Comparison of ENCODE assay signal across 34 cellular contexts in the genomic region with DNA sequence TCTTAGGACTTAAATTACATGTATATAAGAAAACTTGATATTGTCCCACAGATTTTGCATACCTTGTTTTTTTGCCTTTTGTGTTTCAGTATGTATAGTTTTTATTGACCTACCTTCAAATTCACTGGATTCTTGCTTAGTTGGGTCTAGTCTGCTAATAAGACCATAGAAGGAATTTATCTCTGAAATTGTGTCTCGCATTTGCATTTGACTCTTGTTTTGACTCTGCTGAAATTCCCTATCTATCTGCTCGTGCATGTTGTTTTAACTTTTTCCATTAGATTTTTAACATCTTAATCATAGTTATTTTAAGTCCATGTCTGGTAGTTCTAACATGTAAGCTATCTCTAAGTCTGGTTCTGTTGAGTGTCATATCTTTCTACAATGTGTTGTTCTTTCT.
"Had no signal": no experiment of that assay in that cellular context is flagged by ENCODE, and none has a peak within 500 bp of the region (broad histone marks: within the 10 kb centered on the region; RNA-seq: fewer than 3 reads in every experiment).

No MANE protein-coding gene starts in this region.

- H3K36me3 ChIP-seq: adrenal gland, esophagus squamous epithelium, gastroesophageal sphincter, heart right ventricle had no signal

- H3K27ac Mint-ChIP-seq: activated CD4-positive, alpha-beta memory T cell treated with anti-CD3 and anti-CD28 coated beads for 36 hours; activated CD4-positive, alpha-beta T cell treated with anti-CD3 and anti-CD28 coated beads for 36 hours; activated CD4-positive, alpha-beta T cell treated with anti-CD3 and anti-CD28 coated beads, Interleukin-2, amount 10 ng/mL, durations not matched to agents 24 days and 14 days; activated CD8-positive, alpha-beta memory T cell treated with anti-CD3 and anti-CD28 coated beads, Interleukin-2, amount 10 ng/mL, durations not matched to agents 7 days and 5 days; activated CD8-positive, alpha-beta T cell treated with anti-CD3 and anti-CD28 coated beads, Interleukin-2, amount 10 ng/mL, durations not matched to agents 7 days and 5 days; activated naive CD4-positive, alpha-beta T cell treated with anti-CD3 and anti-CD28 coated beads for 36 hours; activated naive CD4-positive, alpha-beta T cell treated with anti-CD3 and anti-CD28 coated beads, Interleukin-2, amount 50 U/mL, for 24 hours; activated naive CD8-positive, alpha-beta T cell treated with anti-CD3 and anti-CD28 coated beads for 36 hours; activated naive CD8-positive, alpha-beta T cell treated with anti-CD3 and anti-CD28 coated beads, Interleukin-2, amount 50 U/mL, for 24 hours; activated T-helper 1 cell treated with anti-CD3 and anti-CD28 coated beads, Interleukin-12 subunit alpha, Interleukin-12 subunit beta, Interleukin-2, Interleukin-4 antibody, amounts not matched to agents 30 ng/mL and 10 ng/mL and 1 ng/mL, durations not matched to agents 14 hours and 24 hours and 36 hours; activated T-helper 2 cell treated with anti-CD3 and anti-CD28 coated beads, Interferon-gamma antibody, Interleukin-2, Interleukin-4, amounts not matched to agents 10 μg/mL and 5 μg/mL and 100 μg/mL, durations not matched to agents 14 hours and 24 hours and 36 hours; effector memory CD8-positive, alpha-beta T cell had no signal

- H3K27me3 Mint-ChIP-seq: activated CD4-positive, alpha-beta T cell treated with anti-CD3 and anti-CD28 coated beads, Interleukin-2, amount 10 ng/mL, durations not matched to agents 24 days and 14 days had no signal

- DNase-seq: activated CD4-positive, alpha-beta memory T cell treated with anti-CD3 and anti-CD28 coated beads for 36 hours; activated CD4-positive, alpha-beta T cell treated with anti-CD3 and anti-CD28 coated beads for 36 hours; activated CD4-positive, alpha-beta T cell treated with anti-CD3 and anti-CD28 coated beads, Interleukin-2, amount 10 ng/mL, durations not matched to agents 24 days and 14 days; activated CD4-positive, CD25-positive, alpha-beta regulatory T cell; activated CD4-positive, CD25-positive, alpha-beta regulatory T cell treated with anti-CD3 and anti-CD28 coated beads, Interleukin-2, amount 50 U/mL, for 72 hours; activated CD8-positive, alpha-beta memory T cell treated with anti-CD3 and anti-CD28 coated beads, Interleukin-2, amount 10 ng/mL, durations not matched to agents 7 days and 5 days; activated CD8-positive, alpha-beta memory T cell treated with anti-CD3 and anti-CD28 coated beads, Interleukin-2, amount 50 U/mL, for 4 hours; activated CD8-positive, alpha-beta T cell treated with anti-CD3 and anti-CD28 coated beads, Interleukin-2, amount 10 ng/mL, durations not matched to agents 7 days and 5 days; activated effector memory CD4-positive, alpha-beta T cell treated with anti-CD3 and anti-CD28 coated beads, Interleukin-2, amount 50 U/mL, for 16 hours; activated naive CD4-positive, alpha-beta T cell treated with anti-CD3 and anti-CD28 coated beads for 36 hours; activated naive CD8-positive, alpha-beta T cell treated with anti-CD3 and anti-CD28 coated beads for 36 hours; activated naive CD8-positive, alpha-beta T cell treated with anti-CD3 and anti-CD28 coated beads, Interleukin-2, amount 50 U/mL, for 24 hours; activated T-cell treated with anti-CD3 and anti-CD28 coated beads, Interleukin-2, amount 50 U/mL, for 1 hour; activated T-cell treated with anti-CD3 and anti-CD28 coated beads, Interleukin-2, amount 50 U/mL, for 48 hours; adrenal gland; amygdala; aorta; body of pancreas; caudate nucleus; cortex of kidney; dermis blood vessel endothelial cell; effector CD4-positive, alpha-beta T cell; effector memory CD8-positive, alpha-beta T cell; esophagus squamous epithelium; foreskin melanocyte; heart right ventricle had no signal

- H3K27ac ChIP-seq: adrenal gland, body of pancreas, epithelial cell of prostate, esophagus squamous epithelium, gastroesophageal sphincter, heart right ventricle, hepatocyte had no signal

- H3K9me3 Mint-ChIP-seq: activated CD4-positive, alpha-beta memory T cell treated with anti-CD3 and anti-CD28 coated beads for 36 hours; activated CD4-positive, alpha-beta T cell treated with anti-CD3 and anti-CD28 coated beads, Interleukin-2, amount 10 ng/mL, durations not matched to agents 24 days and 14 days; activated naive CD4-positive, alpha-beta T cell treated with anti-CD3 and anti-CD28 coated beads for 36 hours; activated naive CD4-positive, alpha-beta T cell treated with anti-CD3 and anti-CD28 coated beads, Interleukin-2, amount 50 U/mL, for 24 hours; activated naive CD8-positive, alpha-beta T cell treated with anti-CD3 and anti-CD28 coated beads for 36 hours; activated naive CD8-positive, alpha-beta T cell treated with anti-CD3 and anti-CD28 coated beads, Interleukin-2, amount 50 U/mL, for 24 hours; activated T-helper 1 cell treated with anti-CD3 and anti-CD28 coated beads, Interleukin-12 subunit alpha, Interleukin-12 subunit beta, Interleukin-2, Interleukin-4 antibody, amounts not matched to agents 30 ng/mL and 10 ng/mL and 1 ng/mL, durations not matched to agents 14 hours and 24 hours and 36 hours; activated T-helper 2 cell treated with anti-CD3 and anti-CD28 coated beads, Interferon-gamma antibody, Interleukin-2, Interleukin-4, amounts not matched to agents 10 μg/mL and 5 μg/mL and 100 μg/mL, durations not matched to agents 14 hours and 24 hours and 36 hours; effector memory CD8-positive, alpha-beta T cell had no signal

- H3K4me1 Mint-ChIP-seq: activated CD4-positive, alpha-beta T cell treated with anti-CD3 and anti-CD28 coated beads for 36 hours; activated CD4-positive, alpha-beta T cell treated with anti-CD3 and anti-CD28 coated beads, Interleukin-2, amount 10 ng/mL, durations not matched to agents 24 days and 14 days; activated CD8-positive, alpha-beta memory T cell treated with anti-CD3 and anti-CD28 coated beads, Interleukin-2, amount 10 ng/mL, durations not matched to agents 7 days and 5 days; activated naive CD4-positive, alpha-beta T cell treated with anti-CD3 and anti-CD28 coated beads, Interleukin-2, amount 50 U/mL, for 24 hours; activated naive CD8-positive, alpha-beta T cell treated with anti-CD3 and anti-CD28 coated beads for 36 hours; activated naive CD8-positive, alpha-beta T cell treated with anti-CD3 and anti-CD28 coated beads, Interleukin-2, amount 50 U/mL, for 24 hours had no signal

- H3K27me3 ChIP-seq: adrenal gland, body of pancreas, esophagus squamous epithelium, gastroesophageal sphincter, heart right ventricle, hepatocyte had no signal

- ATAC-seq: activated CD4-positive, alpha-beta T cell treated with anti-CD3 and anti-CD28 coated beads for 36 hours; activated CD8-positive, alpha-beta memory T cell treated with anti-CD3 and anti-CD28 coated beads, Interleukin-2, amount 10 ng/mL, durations not matched to agents 7 days and 5 days; activated CD8-positive, alpha-beta T cell treated with anti-CD3 and anti-CD28 coated beads, Interleukin-2, amount 10 ng/mL, durations not matched to agents 7 days and 5 days; activated naive CD8-positive, alpha-beta T cell treated with anti-CD3 and anti-CD28 coated beads, Interleukin-2, amount 50 U/mL, for 24 hours; body of pancreas; effector memory CD8-positive, alpha-beta T cell; gastroesophageal sphincter; heart right ventricle had no signal

- H3K4me1 ChIP-seq: body of pancreas had no signal

- H3K9me3 ChIP-seq: adrenal gland, body of pancreas, esophagus squamous epithelium, gastroesophageal sphincter, heart right ventricle had no signal

- H3K4me3 ChIP-seq: adrenal gland, body of pancreas, esophagus squamous epithelium, gastroesophageal sphincter, heart right ventricle, hepatocyte had no signal

- H3K36me3 Mint-ChIP-seq: activated CD4-positive, alpha-beta memory T cell treated with anti-CD3 and anti-CD28 coated beads for 36 hours; activated CD8-positive, alpha-beta memory T cell treated with anti-CD3 and anti-CD28 coated beads, Interleukin-2, amount 10 ng/mL, durations not matched to agents 7 days and 5 days; activated naive CD4-positive, alpha-beta T cell treated with anti-CD3 and anti-CD28 coated beads, Interleukin-2, amount 50 U/mL, for 24 hours; activated naive CD8-positive, alpha-beta T cell treated with anti-CD3 and anti-CD28 coated beads for 36 hours had no signal

- FAIRE-seq: colon, endothelial cell of umbilical vein had no signal

- H3K4me3 Mint-ChIP-seq: activated CD4-positive, alpha-beta memory T cell treated with anti-CD3 and anti-CD28 coated beads for 36 hours; activated CD4-positive, alpha-beta T cell treated with anti-CD3 and anti-CD28 coated beads for 36 hours; activated CD4-positive, alpha-beta T cell treated with anti-CD3 and anti-CD28 coated beads, Interleukin-2, amount 10 ng/mL, durations not matched to agents 24 days and 14 days; activated CD8-positive, alpha-beta memory T cell treated with anti-CD3 and anti-CD28 coated beads, Interleukin-2, amount 10 ng/mL, durations not matched to agents 7 days and 5 days; activated CD8-positive, alpha-beta T cell treated with anti-CD3 and anti-CD28 coated beads, Interleukin-2, amount 10 ng/mL, durations not matched to agents 7 days and 5 days; activated naive CD4-positive, alpha-beta T cell treated with anti-CD3 and anti-CD28 coated beads for 36 hours; activated naive CD4-positive, alpha-beta T cell treated with anti-CD3 and anti-CD28 coated beads, Interleukin-2, amount 50 U/mL, for 24 hours; activated naive CD8-positive, alpha-beta T cell treated with anti-CD3 and anti-CD28 coated beads for 36 hours; activated naive CD8-positive, alpha-beta T cell treated with anti-CD3 and anti-CD28 coated beads, Interleukin-2, amount 50 U/mL, for 24 hours; activated T-helper 1 cell treated with anti-CD3 and anti-CD28 coated beads, Interleukin-12 subunit alpha, Interleukin-12 subunit beta, Interleukin-2, Interleukin-4 antibody, amounts not matched to agents 30 ng/mL and 10 ng/mL and 1 ng/mL, durations not matched to agents 14 hours and 24 hours and 36 hours; effector memory CD8-positive, alpha-beta T cell had no signal
